In the genomic region with DNA sequence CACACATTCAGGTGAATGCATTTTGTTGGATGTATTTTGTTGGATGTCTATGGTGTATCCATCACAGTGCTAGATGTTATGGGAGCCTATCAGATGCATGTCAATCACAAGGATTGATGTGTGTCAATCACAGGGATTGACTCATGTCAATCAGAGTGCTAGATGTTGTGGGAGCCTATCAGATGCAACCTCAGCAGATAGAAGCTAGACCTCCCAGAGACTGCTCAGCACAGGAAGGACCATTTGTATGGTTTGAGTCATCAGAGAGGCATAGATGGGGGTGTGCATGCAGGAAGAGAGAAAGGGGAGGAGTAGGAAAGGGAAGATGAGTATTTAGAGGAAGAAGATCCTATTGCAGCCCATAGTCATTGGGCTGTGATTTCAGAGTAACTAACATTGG, we compare ENCODE assay signal across 1 cellular context.
A peak's percentile ranks its signal among the peaks of the same experiment; 100 is the strongest.
TF ChIP-seq lines count a peak whose summit lies in the region.

No MANE protein-coding gene starts in this region.

TF ChIP-seq in K562, 482 proteins besides CTCF, POLR2A, EP300 and RAD21 (continued from another document):
- TF ChIP-seq, protein P1, sequence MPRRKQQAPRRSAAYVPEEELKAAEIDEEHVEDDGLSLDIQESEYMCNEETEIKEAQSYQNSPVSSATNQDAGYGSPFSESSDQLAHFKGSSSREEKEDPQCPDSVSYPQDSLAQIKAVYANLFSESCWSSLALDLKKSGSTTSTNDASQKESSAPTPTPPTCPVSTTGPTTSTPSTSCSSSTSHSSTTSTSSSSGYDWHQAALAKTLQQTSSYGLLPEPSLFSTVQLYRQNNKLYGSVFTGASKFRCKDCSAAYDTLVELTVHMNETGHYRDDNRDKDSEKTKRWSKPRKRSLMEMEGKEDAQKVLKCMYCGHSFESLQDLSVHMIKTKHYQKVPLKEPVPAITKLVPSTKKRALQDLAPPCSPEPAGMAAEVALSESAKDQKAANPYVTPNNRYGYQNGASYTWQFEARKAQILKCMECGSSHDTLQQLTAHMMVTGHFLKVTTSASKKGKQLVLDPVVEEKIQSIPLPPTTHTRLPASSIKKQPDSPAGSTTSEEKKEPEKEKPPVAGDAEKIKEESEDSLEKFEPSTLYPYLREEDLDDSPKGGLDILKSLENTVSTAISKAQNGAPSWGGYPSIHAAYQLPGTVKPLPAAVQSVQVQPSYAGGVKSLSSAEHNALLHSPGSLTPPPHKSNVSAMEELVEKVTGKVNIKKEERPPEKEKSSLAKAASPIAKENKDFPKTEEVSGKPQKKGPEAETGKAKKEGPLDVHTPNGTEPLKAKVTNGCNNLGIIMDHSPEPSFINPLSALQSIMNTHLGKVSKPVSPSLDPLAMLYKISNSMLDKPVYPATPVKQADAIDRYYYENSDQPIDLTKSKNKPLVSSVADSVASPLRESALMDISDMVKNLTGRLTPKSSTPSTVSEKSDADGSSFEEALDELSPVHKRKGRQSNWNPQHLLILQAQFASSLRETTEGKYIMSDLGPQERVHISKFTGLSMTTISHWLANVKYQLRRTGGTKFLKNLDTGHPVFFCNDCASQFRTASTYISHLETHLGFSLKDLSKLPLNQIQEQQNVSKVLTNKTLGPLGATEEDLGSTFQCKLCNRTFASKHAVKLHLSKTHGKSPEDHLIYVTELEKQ (CRISPR knock-in tag; IDR thresholded peaks at IDR 0.05): peak; percentile 77; the same call in 1 of the 2 replicates
- TF ChIP-seq HEY1 (CRISPR knock-in tag; IDR thresholded peaks at IDR 0.05; ENCODE audit: borderline replicate concordance): no peak
- no peak for TF ChIP-seq EHMT2 (IDR thresholded peaks at IDR 0.05)
- no peak for TF ChIP-seq ZFX (CRISPR knock-in tag; IDR thresholded peaks at IDR 0.05)
- TF ChIP-seq, protein P2, sequence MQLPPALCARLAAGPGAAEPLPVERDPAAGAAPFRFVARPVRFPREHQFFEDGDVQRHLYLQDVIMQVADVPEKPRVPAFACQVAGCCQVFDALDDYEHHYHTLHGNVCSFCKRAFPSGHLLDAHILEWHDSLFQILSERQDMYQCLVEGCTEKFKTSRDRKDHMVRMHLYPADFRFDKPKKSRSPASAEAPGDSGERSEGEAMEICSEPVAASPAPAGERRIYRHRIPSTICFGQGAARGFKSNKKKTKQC (CRISPR knock-in tag; IDR thresholded peaks at IDR 0.05): no peak
- TF ChIP-seq ARHGAP35 (IDR thresholded peaks at IDR 0.05; ENCODE audit: partially characterized antibody): peak; percentile 56
- TF ChIP-seq SMARCC2 (IDR thresholded peaks at IDR 0.05; ENCODE audit: low read depth): no peak
- TF ChIP-seq KLF10 (CRISPR knock-in tag; IDR thresholded peaks at IDR 0.05): no peak
- TF ChIP-seq, protein P3, sequence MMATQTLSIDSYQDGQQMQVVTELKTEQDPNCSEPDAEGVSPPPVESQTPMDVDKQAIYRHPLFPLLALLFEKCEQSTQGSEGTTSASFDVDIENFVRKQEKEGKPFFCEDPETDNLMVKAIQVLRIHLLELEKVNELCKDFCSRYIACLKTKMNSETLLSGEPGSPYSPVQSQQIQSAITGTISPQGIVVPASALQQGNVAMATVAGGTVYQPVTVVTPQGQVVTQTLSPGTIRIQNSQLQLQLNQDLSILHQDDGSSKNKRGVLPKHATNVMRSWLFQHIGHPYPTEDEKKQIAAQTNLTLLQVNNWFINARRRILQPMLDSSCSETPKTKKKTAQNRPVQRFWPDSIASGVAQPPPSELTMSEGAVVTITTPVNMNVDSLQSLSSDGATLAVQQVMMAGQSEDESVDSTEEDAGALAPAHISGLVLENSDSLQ (IDR thresholded peaks at IDR 0.05): peak; percentile 95
- no peak for TF ChIP-seq NR1H2 (CRISPR knock-in tag; IDR thresholded peaks at IDR 0.05)
- TF ChIP-seq, protein P4, sequence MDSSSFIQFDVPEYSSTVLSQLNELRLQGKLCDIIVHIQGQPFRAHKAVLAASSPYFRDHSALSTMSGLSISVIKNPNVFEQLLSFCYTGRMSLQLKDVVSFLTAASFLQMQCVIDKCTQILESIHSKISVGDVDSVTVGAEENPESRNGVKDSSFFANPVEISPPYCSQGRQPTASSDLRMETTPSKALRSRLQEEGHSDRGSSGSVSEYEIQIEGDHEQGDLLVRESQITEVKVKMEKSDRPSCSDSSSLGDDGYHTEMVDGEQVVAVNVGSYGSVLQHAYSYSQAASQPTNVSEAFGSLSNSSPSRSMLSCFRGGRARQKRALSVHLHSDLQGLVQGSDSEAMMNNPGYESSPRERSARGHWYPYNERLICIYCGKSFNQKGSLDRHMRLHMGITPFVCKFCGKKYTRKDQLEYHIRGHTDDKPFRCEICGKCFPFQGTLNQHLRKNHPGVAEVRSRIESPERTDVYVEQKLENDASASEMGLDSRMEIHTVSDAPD (CRISPR knock-in tag; IDR thresholded peaks at IDR 0.05): no peak
- TF ChIP-seq DMBX1 (CRISPR knock-in tag; IDR thresholded peaks at IDR 0.05; ENCODE audit: borderline replicate concordance): no peak
- TF ChIP-seq MEIS2 (IDR thresholded peaks at IDR 0.05; ENCODE audit: partially characterized antibody): peak; percentile 88
- TF ChIP-seq, protein P5, sequence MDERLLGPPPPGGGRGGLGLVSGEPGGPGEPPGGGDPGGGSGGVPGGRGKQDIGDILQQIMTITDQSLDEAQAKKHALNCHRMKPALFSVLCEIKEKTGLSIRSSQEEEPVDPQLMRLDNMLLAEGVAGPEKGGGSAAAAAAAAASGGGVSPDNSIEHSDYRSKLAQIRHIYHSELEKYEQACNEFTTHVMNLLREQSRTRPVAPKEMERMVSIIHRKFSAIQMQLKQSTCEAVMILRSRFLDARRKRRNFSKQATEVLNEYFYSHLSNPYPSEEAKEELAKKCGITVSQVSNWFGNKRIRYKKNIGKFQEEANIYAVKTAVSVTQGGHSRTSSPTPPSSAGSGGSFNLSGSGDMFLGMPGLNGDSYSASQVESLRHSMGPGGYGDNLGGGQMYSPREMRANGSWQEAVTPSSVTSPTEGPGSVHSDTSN (CRISPR knock-in tag; IDR thresholded peaks at IDR 0.05; ENCODE audit: low read depth): no peak
- TF ChIP-seq, protein P5 (tag; conservative IDR thresholded peaks at IDR 0.05; ENCODE audit: low read depth): peak; percentile 90
